In genomic region chr12:17971850-17972249, GRCh38 we compare ENCODE assay signal across 24 cellular contexts.
"Had no signal": no experiment of that assay in that cellular context is flagged by ENCODE, and none has a peak within 500 bp of the region (broad histone marks: within the 10 kb centered on the region; RNA-seq: fewer than 3 reads in every experiment).

No MANE protein-coding gene starts in this region.

- DNase-seq: activated CD4-positive, alpha-beta memory T cell treated with anti-CD3 and anti-CD28 coated beads for 36 hours; activated CD4-positive, alpha-beta T cell treated with anti-CD3 and anti-CD28 coated beads for 36 hours; activated CD8-positive, alpha-beta memory T cell treated with anti-CD3 and anti-CD28 coated beads, Interleukin-2, amount 10 ng/mL, durations not matched to agents 7 days and 5 days; activated naive CD4-positive, alpha-beta T cell treated with Interleukin-2 at 50 U/mL for 16 hours; activated naive CD8-positive, alpha-beta T cell treated with anti-CD3 and anti-CD28 coated beads, Interleukin-2, amount 10 ng/mL, durations not matched to agents 7 days and 5 days; activated T-cell treated with anti-CD3 and anti-CD28 coated beads, Interleukin-2, amount 50 U/mL, for 1 hour; effector CD4-positive, alpha-beta T cell; esophagus squamous epithelium; hippocampal formation; islet precursor cell; left lung; midbrain; occipital lobe; stimulated activated CD4-positive, alpha-beta T cell treated with anti-CD3 and anti-CD28 coated beads, Interleukin-12 subunit alpha, Interleukin-12 subunit beta, amount 100 ng/mL, for 4 hours; stimulated activated CD4-positive, alpha-beta T cell treated with anti-CD3 and anti-CD28 coated beads, Interleukin-1b, Interleukin-23, amount 100 ng/mL, for 48 hours; stimulated activated CD8-positive, alpha-beta memory T cell treated with anti-CD3 and anti-CD28 coated beads, Interleukin-4, amount 100 ng/mL, for 48 hours; stimulated activated naive CD4-positive, alpha-beta T cell treated with Interleukin-2 at 50 U/mL for 16 hours; substantia nigra; tibial artery had no signal

- H3K4me1 Mint-ChIP-seq: activated CD4-positive, alpha-beta T cell treated with anti-CD3 and anti-CD28 coated beads for 36 hours; activated CD8-positive, alpha-beta memory T cell treated with anti-CD3 and anti-CD28 coated beads, Interleukin-2, amount 10 ng/mL, durations not matched to agents 7 days and 5 days; activated naive CD8-positive, alpha-beta T cell treated with anti-CD3 and anti-CD28 coated beads, Interleukin-2, amount 10 ng/mL, durations not matched to agents 7 days and 5 days had no signal

- H3K36me3 Mint-ChIP-seq: activated CD4-positive, alpha-beta memory T cell treated with anti-CD3 and anti-CD28 coated beads for 36 hours; activated CD8-positive, alpha-beta memory T cell treated with anti-CD3 and anti-CD28 coated beads, Interleukin-2, amount 10 ng/mL, durations not matched to agents 7 days and 5 days; activated naive CD8-positive, alpha-beta T cell treated with anti-CD3 and anti-CD28 coated beads, Interleukin-2, amount 10 ng/mL, durations not matched to agents 7 days and 5 days had no signal

- H3K27me3 Mint-ChIP-seq: activated CD4-positive, alpha-beta memory T cell treated with anti-CD3 and anti-CD28 coated beads for 36 hours; activated CD4-positive, alpha-beta T cell treated with anti-CD3 and anti-CD28 coated beads for 36 hours; activated CD8-positive, alpha-beta memory T cell treated with anti-CD3 and anti-CD28 coated beads, Interleukin-2, amount 10 ng/mL, durations not matched to agents 7 days and 5 days; activated naive CD8-positive, alpha-beta T cell treated with anti-CD3 and anti-CD28 coated beads, Interleukin-2, amount 10 ng/mL, durations not matched to agents 7 days and 5 days had no signal

- FAIRE-seq: TTC549 had no signal

- H3K4me3 Mint-ChIP-seq: activated CD4-positive, alpha-beta memory T cell treated with anti-CD3 and anti-CD28 coated beads for 36 hours; activated CD4-positive, alpha-beta T cell treated with anti-CD3 and anti-CD28 coated beads for 36 hours; activated CD8-positive, alpha-beta memory T cell treated with anti-CD3 and anti-CD28 coated beads, Interleukin-2, amount 10 ng/mL, durations not matched to agents 7 days and 5 days; activated naive CD8-positive, alpha-beta T cell treated with anti-CD3 and anti-CD28 coated beads, Interleukin-2, amount 10 ng/mL, durations not matched to agents 7 days and 5 days; T-helper 2 cell treated with Interferon-gamma antibody and Interleukin-4, amounts not matched to agents 5 μg/mL and 100 μg/mL, for 36 hours; WTC11 had no signal

- H3K4me3 ChIP-seq: breast epithelium, esophagus squamous epithelium, left lung, tibial artery had no signal

- ATAC-seq: activated CD4-positive, alpha-beta T cell treated with anti-CD3 and anti-CD28 coated beads for 36 hours; activated CD8-positive, alpha-beta memory T cell treated with anti-CD3 and anti-CD28 coated beads, Interleukin-2, amount 10 ng/mL, durations not matched to agents 7 days and 5 days; left lung; WTC11 had no signal

- H3K27ac Mint-ChIP-seq: activated CD4-positive, alpha-beta memory T cell treated with anti-CD3 and anti-CD28 coated beads for 36 hours; activated CD4-positive, alpha-beta T cell treated with anti-CD3 and anti-CD28 coated beads for 36 hours; activated CD8-positive, alpha-beta memory T cell treated with anti-CD3 and anti-CD28 coated beads, Interleukin-2, amount 10 ng/mL, durations not matched to agents 7 days and 5 days; activated naive CD8-positive, alpha-beta T cell treated with anti-CD3 and anti-CD28 coated beads, Interleukin-2, amount 10 ng/mL, durations not matched to agents 7 days and 5 days; activated T-helper 2 cell treated with anti-CD3 and anti-CD28 coated beads, Interferon-gamma antibody, Interleukin-2, Interleukin-4, amounts not matched to agents 10 μg/mL and 5 μg/mL and 100 μg/mL, durations not matched to agents 14 hours and 24 hours and 36 hours; T-helper 2 cell treated with Interferon-gamma antibody and Interleukin-4, amounts not matched to agents 5 μg/mL and 100 μg/mL, for 36 hours; WTC11 had no signal
